In the genomic region with DNA sequence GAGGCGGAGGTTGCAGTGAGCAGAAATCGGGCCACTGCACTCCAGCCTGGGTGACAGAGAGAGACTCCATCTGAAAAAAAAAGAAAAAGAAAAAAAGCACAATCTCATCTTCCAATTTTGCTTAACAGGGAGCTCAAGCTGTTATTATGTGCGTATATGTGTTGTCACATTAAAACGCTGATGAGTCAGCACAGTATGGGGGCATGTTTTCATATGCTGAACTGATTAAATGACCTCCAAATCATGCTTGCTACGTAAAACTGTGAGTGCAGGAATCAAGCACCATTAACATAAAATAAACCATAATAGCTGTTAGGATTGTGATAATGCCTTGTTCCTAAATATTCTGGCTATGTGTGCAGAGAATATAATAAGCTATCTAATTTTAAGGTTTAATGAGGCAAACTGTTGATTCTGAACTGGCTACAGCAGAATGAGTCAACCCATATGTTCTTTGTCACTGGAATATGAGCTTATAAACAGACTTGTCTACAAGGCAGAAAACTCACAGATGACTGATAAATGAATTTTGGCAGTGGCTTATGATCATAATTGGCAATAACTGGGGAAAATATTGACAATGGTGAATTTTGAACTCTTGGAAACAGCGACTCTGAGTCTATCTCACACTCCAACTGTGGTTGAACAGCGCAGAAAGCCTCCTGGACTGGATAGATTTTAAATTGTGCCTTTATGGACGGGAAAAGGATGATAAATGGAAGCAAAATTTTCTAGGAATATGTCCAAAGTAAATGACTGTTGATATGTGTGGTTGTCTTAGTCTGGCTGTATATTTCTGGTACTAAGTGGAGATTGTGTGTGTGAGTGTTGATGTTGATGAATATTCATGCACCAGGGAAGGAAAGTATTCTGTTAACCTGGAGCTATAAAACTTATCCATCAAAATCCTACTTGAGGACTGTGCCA, we compare ENCODE assay signal across 17 cellular contexts.
A peak's percentile ranks its signal among the peaks of the same experiment; 100 is the strongest.
DNase-seq lines count a peak whose midpoint lies in the region; ATAC-seq and TF ChIP-seq lines count a peak whose summit lies in the region.
"Had no signal": no experiment of that assay in that cellular context is flagged by ENCODE, and none has a peak within 500 bp of the region (broad histone marks: within the 10 kb centered on the region; RNA-seq: fewer than 3 reads in every experiment).

No MANE protein-coding gene starts in this region.

- DNase-seq in AG09319 (ENCODE audit: extremely low read depth, low read depth), result peak; percentile 4
- peak; percentile 66 for DNase-seq in HCEC 1CT
- DNase-seq in SK-N-MC (ENCODE audit: low read depth, low spot score), result peak; percentile 30
- peak; percentile 75 for DNase-seq in iris pigment epithelial cell (ENCODE audit: low read depth)
- DNase-seq in COLO829 (ENCODE audit: low spot score), result no peak
- DNase-seq: activated CD4-positive, alpha-beta T cell treated with anti-CD3 and anti-CD28 coated beads, Interleukin-2, amount 50 U/mL, for 1 hour; activated naive CD8-positive, alpha-beta T cell treated with anti-CD3 and anti-CD28 coated beads, Interleukin-2, amount 50 U/mL, for 24 hours; activated T-cell treated with anti-CD3 and anti-CD28 coated beads, Interleukin-2, amount 50 U/mL, for 24 hours; dermis blood vessel endothelial cell; MV-4-11; NCI-H526; T-helper 9 cell had no signal

- ATAC-seq in HG03354 (IDR thresholded peaks at IDR 0.05; ENCODE audit: poor library complexity, severe bottlenecking, unreplicated experiment), result no peak
- no peak for ATAC-seq in GM18858 (IDR thresholded peaks at IDR 0.05; ENCODE audit: unreplicated experiment)
- ATAC-seq in HG02852 (IDR thresholded peaks at IDR 0.05; ENCODE audit: unreplicated experiment), result no peak
- ATAC-seq: activated naive CD8-positive, alpha-beta T cell treated with anti-CD3 and anti-CD28 coated beads, Interleukin-2, amount 50 U/mL, for 24 hours had no signal

- H3K4me3 ChIP-seq in SK-N-MC, result no peak overlapping the region
- H3K4me3 ChIP-seq: thoracic aorta had no signal

- no peak for TF ChIP-seq CTCF in AG09319 (IDR thresholded peaks at IDR 0.05; ENCODE audit: low read depth, low read length)

- no peak overlapping the region; the same call in 1 of the 2 replicates for H3K27ac ChIP-seq in SK-N-MC
- H3K27ac ChIP-seq: RWPE1, thoracic aorta had no signal

- no peaks in the 10 kb centered on the region for H3K9me3 ChIP-seq in SK-N-MC (ENCODE audit: low read depth, low read length)
- H3K9me3 ChIP-seq: thoracic aorta had no signal

- H3K36me3 ChIP-seq in SK-N-MC (ENCODE audit: insufficient read depth, low read length), result no peaks in the 10 kb centered on the region
- H3K36me3 ChIP-seq: thoracic aorta had no signal

- H3K9ac ChIP-seq in SK-N-MC (ENCODE audit: insufficient read length), result no peak overlapping the region
